In genomic region chrX:153554519-153555167, GRCh38 we compare ENCODE assay signal across 9 cellular contexts. TPM values are rescaled to one million over a fixed set of nuclear protein-coding genes. Genes with fewer than 3 reads are reported as not detected.
A peak's percentile ranks its signal among the peaks of the same experiment; 100 is the strongest.
DNase-seq lines count a peak whose midpoint lies in the region; ATAC-seq and TF ChIP-seq lines count a peak whose summit lies in the region.
"Had no signal": no experiment of that assay in that cellular context is flagged by ENCODE, and none has a peak within 500 bp of the region (broad histone marks: within the 10 kb centered on the region; RNA-seq: fewer than 3 reads in every experiment).

No MANE protein-coding gene starts in this region.

- no peaks in the 10 kb centered on the region for H3K36me3 Mint-ChIP-seq in activated naive CD8-positive, alpha-beta T cell treated with anti-CD3 and anti-CD28 coated beads, Interleukin-2, amount 10 ng/mL, durations not matched to agents 7 days and 5 days

- no peak overlapping the region for H3K4me2 ChIP-seq in SU-DHL-6 (ENCODE audit: low read depth, low read length, poor library complexity, severe bottlenecking)

- H3K27me3 ChIP-seq in SU-DHL-6 (ENCODE audit: low read length) (no peaks in the 10 kb centered on the region), cardiac muscle cell (no peaks in the 10 kb centered on the region)

- ATAC-seq in activated naive CD8-positive, alpha-beta T cell treated with anti-CD3 and anti-CD28 coated beads, Interleukin-2, amount 10 ng/mL, durations not matched to agents 7 days and 5 days (ENCODE audit: low read depth) = peak; percentile 80
- ATAC-seq in HG02970 (IDR thresholded peaks at IDR 0.05; ENCODE audit: low FRiP score, unreplicated experiment) (no peak), GM21390 (IDR thresholded peaks at IDR 0.05; ENCODE audit: unreplicated experiment) (no peak)

- H3K27ac Mint-ChIP-seq in activated naive CD8-positive, alpha-beta T cell treated with anti-CD3 and anti-CD28 coated beads, Interleukin-2, amount 10 ng/mL, durations not matched to agents 7 days and 5 days = no peak overlapping the region

- DNase-seq in DMS53 treated with DMSO at 0.1 percent for 48 hours (lab: John Stamatoyannopoulos, UW; ENCODE audit: unreplicated experiment) (peak; percentile 28), HT1080 (ENCODE audit: low read depth) (peak; percentile 30), cardiac muscle cell (ENCODE audit: low read depth in 1 of 2, low spot score in 1 of 2) (peak; percentile 53 to 55), renal cortical epithelial cell (ENCODE audit: low read depth) (peak; percentile 14)
- DNase-seq in activated naive CD8-positive, alpha-beta T cell treated with anti-CD3 and anti-CD28 coated beads, Interleukin-2, amount 10 ng/mL, durations not matched to agents 7 days and 5 days = peak; percentile 70

- POLR2A ChIA-PET in activated naive CD8-positive, alpha-beta T cell treated with anti-CD3 and anti-CD28 coated beads, Interleukin-2, amount 10 ng/mL, durations not matched to agents 7 days and 5 days (lab: Charles Lee) = no interaction called here

- H3K9me2 ChIP-seq in SU-DHL-6 (replicated peaks; ENCODE audit: insufficient read depth, low read length) = no peaks in the 10 kb centered on the region

- H3K27ac ChIP-seq in SU-DHL-6 (ENCODE audit: low read depth, low read length) (no peak overlapping the region), cardiac muscle cell (no peak overlapping the region)

- H3K79me2 ChIP-seq in SU-DHL-6 (ENCODE audit: insufficient read depth, low read length) = no peaks in the 10 kb centered on the region

- no peaks in the 10 kb centered on the region for H3K9me3 ChIP-seq in SU-DHL-6 (ENCODE audit: insufficient read depth, low read length)
- H3K9me3 ChIP-seq in cardiac muscle cell (ENCODE audit: low read depth) = no peaks in the 10 kb centered on the region

- no peak overlapping the region for H3K9ac ChIP-seq in SU-DHL-6 (ENCODE audit: low read length)

- H4K20me1 ChIP-seq in SU-DHL-6 (ENCODE audit: low read depth, low read length) = no peaks in the 10 kb centered on the region

- H3K4me3 Mint-ChIP-seq in activated naive CD8-positive, alpha-beta T cell treated with anti-CD3 and anti-CD28 coated beads, Interleukin-2, amount 10 ng/mL, durations not matched to agents 7 days and 5 days = no peak overlapping the region

- H3K27me3 Mint-ChIP-seq in activated naive CD8-positive, alpha-beta T cell treated with anti-CD3 and anti-CD28 coated beads, Interleukin-2, amount 10 ng/mL, durations not matched to agents 7 days and 5 days = no peaks in the 10 kb centered on the region

- no peak overlapping the region for H2AFZ ChIP-seq in SU-DHL-6 (ENCODE audit: low read depth, low read length, severe bottlenecking)

- H3F3A ChIP-seq in SU-DHL-6 (ENCODE audit: insufficient read depth) = no peaks in the 10 kb centered on the region

- H3K4me1 ChIP-seq in cardiac muscle cell (ENCODE audit: low read depth) = no peaks in the 10 kb centered on the region

- H3K36me3 ChIP-seq in SU-DHL-6 (ENCODE audit: low read length) (no peaks in the 10 kb centered on the region), cardiac muscle cell (no peaks in the 10 kb centered on the region)

- no peaks in the 10 kb centered on the region for H3K9me3 Mint-ChIP-seq in activated naive CD8-positive, alpha-beta T cell treated with anti-CD3 and anti-CD28 coated beads, Interleukin-2, amount 10 ng/mL, durations not matched to agents 7 days and 5 days

- TF ChIP-seq CTCF in SU-DHL-6 (IDR thresholded peaks at IDR 0.05; ENCODE audit: insufficient read depth, low read length, poor library complexity, severe bottlenecking) (peak; percentile 44), cardiac muscle cell (IDR thresholded peaks at IDR 0.05; ENCODE audit: low read depth, low read length) (peak; percentile 66)

- H3K4me1 Mint-ChIP-seq in activated naive CD8-positive, alpha-beta T cell treated with anti-CD3 and anti-CD28 coated beads, Interleukin-2, amount 10 ng/mL, durations not matched to agents 7 days and 5 days = no peaks in the 10 kb centered on the region

- H3K4me3 ChIP-seq in SU-DHL-6 (ENCODE audit: insufficient read depth, low read length, poor library complexity, severe bottlenecking) = no peak overlapping the region
- H3K4me3 ChIP-seq in cardiac muscle cell = no peak overlapping the region

RNA-seq across cellular contexts. Expression of gene ATP2B3, which starts 37.2 kb away (rescaled TPM):
- total RNA-seq in HT1080 (2014; rRNA removed; shearing (Covaris generic)) = 0.03 TPM in 1 of 2 replicates, not detected in the other
- 0.05 TPM in 1 of 2 replicates, not detected in the other for polyA plus RNA-seq in HT1080 (2015; cell fraction: cytosol; rRNA removed)
- not detected in 2 replicates for polyA plus RNA-seq in HT1080 (2015; cell fraction: nucleus; rRNA removed)
- not detected for total RNA-seq in activated naive CD8-positive, alpha-beta T cell treated with anti-CD3 and anti-CD28 coated beads, Interleukin-2, amount 10 ng/mL, durations not matched to agents 7 days and 5 days
- total RNA-seq in cardiac muscle cell (0.14 and 0.21 TPM in 2 replicates), renal cortical epithelial cell (0.05 TPM in 1 of 2 replicates, not detected in the other)
- 0.06 and 0.42 TPM in 2 replicates for polyA plus RNA-seq in cardiac muscle cell
- total RNA-seq: activated CD8-positive, alpha-beta memory T cell treated with anti-CD3 and anti-CD28 coated beads for 36 hours had no signal

RNA-seq across cellular contexts. Expression of gene CCNQ, which starts 44.3 kb away (rescaled TPM):
- 74.4 and 82.3 TPM in 2 replicates for total RNA-seq in HT1080 (2014; rRNA removed; shearing (Covaris generic))
- polyA plus RNA-seq in HT1080 (2015; cell fraction: cytosol; rRNA removed) = 33.2 and 40.5 TPM in 2 replicates
- polyA plus RNA-seq in HT1080 (2015; cell fraction: nucleus; rRNA removed) = 10.2 and 11.6 TPM in 2 replicates
- 10 to 100 TPM; 19.0 to 19.7 TPM for total RNA-seq in activated naive CD8-positive, alpha-beta T cell treated with anti-CD3 and anti-CD28 coated beads, Interleukin-2, amount 10 ng/mL, durations not matched to agents 7 days and 5 days
- total RNA-seq in cardiac muscle cell (28.5 and 33.8 TPM in 2 replicates), renal cortical epithelial cell (13.9 and 42.2 TPM in 2 replicates)
- polyA plus RNA-seq in cardiac muscle cell = 36.8 and 37.0 TPM in 2 replicates

RNA-seq across cellular contexts. Expression of gene BGN, which starts 59.9 kb away (rescaled TPM):
- total RNA-seq in HT1080 (2014; rRNA removed; shearing (Covaris generic)) = 0.10 and 0.45 TPM in 2 replicates
- polyA plus RNA-seq in HT1080 (2015; cell fraction: cytosol; rRNA removed) = 1.7 and 2.3 TPM in 2 replicates
- polyA plus RNA-seq in HT1080 (2015; cell fraction: nucleus; rRNA removed) = 3.4 and 3.5 TPM in 2 replicates
- total RNA-seq in activated naive CD8-positive, alpha-beta T cell treated with anti-CD3 and anti-CD28 coated beads, Interleukin-2, amount 10 ng/mL, durations not matched to agents 7 days and 5 days = not detected
- total RNA-seq in cardiac muscle cell (0.54 and 1.9 TPM in 2 replicates), renal cortical epithelial cell (0.17 and 6.0 TPM in 2 replicates)
- 1.0 and 2.2 TPM in 2 replicates for polyA plus RNA-seq in cardiac muscle cell
- total RNA-seq: activated CD8-positive, alpha-beta memory T cell treated with anti-CD3 and anti-CD28 coated beads for 36 hours had no signal

Comparison
In these comparisons a context has a peak if more than half of its experiments do, and no peak if none do; other contexts are left out.
1. DNase-seq: peak in every context shown above with its lines; median percentile 70 in activated naive CD8-positive, alpha-beta T cell treated with anti-CD3 and anti-CD28 coated beads, Interleukin-2, amount 10 ng/mL, durations not matched to agents 7 days and 5 days; 54 in cardiac muscle cell; 30 in HT1080; 28 in DMS53 treated with DMSO at 0.1 percent for 48 hours; 14 in renal cortical epithelial cell.